8 cellular contexts compared by ENCODE assay signal in genomic region chr19:48624067-48624594, GRCh38. TPM values are rescaled to one million over a fixed set of nuclear protein-coding genes. Genes with fewer than 3 reads are reported as not detected.
DNase-seq lines count a peak whose midpoint lies in the region; ATAC-seq and TF ChIP-seq lines count a peak whose summit lies in the region.

No MANE protein-coding gene starts in this region.

- peak; percentile 83 to 86 (median 84) for ATAC-seq in psoas muscle

- intact Hi-C loops in ascending aorta (cut with DNase I): loop anchor here (1.0 kb wide), 1 partner anchor 10 kb away; no protein-coding TSS in a partner anchor
- intact Hi-C loops in psoas muscle (cut with DNase I): no loop called here

- H3K36me3 ChIP-seq in ascending aorta: peaks cover 3 to 18% of the 10 kb centered on the region in 2 donors
- H3K36me3 ChIP-seq in right atrium auricular region: peaks cover 7% of the 10 kb centered on the region
- H3K36me3 ChIP-seq in psoas muscle (ENCODE audit: insufficient read depth in 1 of 2, low read depth in 1 of 2): peaks cover 0 to 25% of the 10 kb centered on the region in 2 donors
- H3K36me3 ChIP-seq in urinary bladder (ENCODE audit: insufficient read depth): no peaks in the 10 kb centered on the region

- H3K4me3 ChIP-seq in ascending aorta (peak overlapping the region; percentile 44 to 73), right atrium auricular region (peak overlapping the region; percentile 36 to 57), psoas muscle (peak overlapping the region; percentile 75), urinary bladder (ENCODE audit: low read depth, low read length) (peak overlapping the region; percentile 38)

- TF ChIP-seq CTCF in ascending aorta (IDR thresholded peaks at IDR 0.05) (no peak), right atrium auricular region (IDR thresholded peaks at IDR 0.05) (no peak), psoas muscle (IDR thresholded peaks at IDR 0.05) (no peak)

- H3K9me3 ChIP-seq in ascending aorta (no peaks in the 10 kb centered on the region), right atrium auricular region (no peaks in the 10 kb centered on the region), psoas muscle (no peaks in the 10 kb centered on the region)

- WGBS in psoas muscle, 3 donors: 0 to 1% (median 1%) methylated on average over 38 to 40 of the region's 40 CpGs
- under 1% methylated on average over 40 of the region's 40 CpGs for WGBS in urinary bladder

- DNase-seq in EL (peak; percentile 98), HCEC 1CT (peak; percentile 97), NCI-H128 (lab: John Stamatoyannopoulos, UW; ENCODE audit: unreplicated experiment) (peak; percentile 96), T-helper 22 cell (ENCODE audit: low read depth) (peak; percentile 90), ascending aorta (ENCODE audit: low spot score in 2 of 2) (peak; percentile 88 to 99), right atrium auricular region (ENCODE audit: low spot score) (peak; percentile 97), psoas muscle (peak; percentile 99)

- H3K27me3 ChIP-seq in ascending aorta (no peaks in the 10 kb centered on the region), right atrium auricular region (no peaks in the 10 kb centered on the region), psoas muscle (ENCODE audit: insufficient read depth in 3 of 3, low read length in 2 of 3) (no peaks in the 10 kb centered on the region)

- H3K27ac ChIP-seq in ascending aorta: peak overlapping the region; percentile 60 to 82
- peak overlapping the region; percentile 78 to 83 for H3K27ac ChIP-seq in right atrium auricular region
- H3K27ac ChIP-seq in psoas muscle: peak overlapping the region; percentile 70
- H3K27ac ChIP-seq in urinary bladder (ENCODE audit: low read depth): peak overlapping the region; percentile 74

- H3K4me1 ChIP-seq in ascending aorta: peaks cover 11 to 21% of the 10 kb centered on the region in 2 donors
- H3K4me1 ChIP-seq in right atrium auricular region: peaks cover 0 to 35% of the 10 kb centered on the region in 2 donors
- peaks cover 16% of the 10 kb centered on the region for H3K4me1 ChIP-seq in psoas muscle
- no peaks in the 10 kb centered on the region for H3K4me1 ChIP-seq in urinary bladder (ENCODE audit: insufficient read depth)

RNA-seq across cellular contexts. Expression of gene SPHK2, which starts 4.8 kb away (rescaled TPM):
- total RNA-seq in ascending aorta: 35.3 TPM
- total RNA-seq in right atrium auricular region: 1 to 10 TPM; 6.2 to 8.0 TPM
- total RNA-seq in psoas muscle: 10 to 100 TPM in 2 of 4 donors, 1 to 10 TPM in 2; 4.1 to 12.8 (median 8.8) TPM
- polyA plus RNA-seq in psoas muscle: 1 to 10 TPM; 3.3 to 7.4 (median 4.8) TPM
- total RNA-seq in urinary bladder: 4.9 TPM
- 22.0 TPM for polyA plus RNA-seq in urinary bladder

RNA-seq across cellular contexts. Expression of gene RPL18, which starts 5.2 kb away (rescaled TPM):
- 2,223 TPM for total RNA-seq in ascending aorta
- total RNA-seq in right atrium auricular region: 1,000 to 10,000 TPM in 1 of 2 donors, 100 to 1,000 TPM in 1; 846 to 1,334 TPM
- 100 to 1,000 TPM; 506 to 730 (median 645) TPM for total RNA-seq in psoas muscle
- polyA plus RNA-seq in psoas muscle: 1,000 to 10,000 TPM; 1,096 to 1,745 (median 1,373) TPM
- total RNA-seq in urinary bladder: 1,113 TPM
- polyA plus RNA-seq in urinary bladder: 2,167 TPM

RNA-seq across cellular contexts. Expression of gene FAM83E, which starts 9.3 kb away (rescaled TPM):
- total RNA-seq in ascending aorta: not detected
- total RNA-seq in right atrium auricular region: not detected
- not detected for total RNA-seq in psoas muscle
- polyA plus RNA-seq in psoas muscle: under 1 TPM in 2 of 3 donors, not detected in 1; 0.01 to 0.20 TPM
- 0.58 TPM for total RNA-seq in urinary bladder
- polyA plus RNA-seq in urinary bladder: 1.1 TPM

RNA-seq across cellular contexts. Expression of gene DBP, which starts 13.0 kb away (rescaled TPM):
- total RNA-seq in ascending aorta (0.21 TPM), right atrium auricular region (1 to 10 TPM; 2.8 to 5.9 TPM), psoas muscle (10 to 100 TPM in 1 of 4 donors, 1 to 10 TPM in 3; 3.6 to 14.5 (median 6.5) TPM), urinary bladder (4.6 TPM)
- polyA plus RNA-seq in psoas muscle (1 to 10 TPM; 2.8 to 7.0 (median 3.2) TPM), urinary bladder (12.3 TPM)

RNA-seq across cellular contexts. Expression of gene SPACA4, which starts 17.6 kb away (rescaled TPM):
- total RNA-seq in ascending aorta (not detected), right atrium auricular region (not detected), psoas muscle (not detected), urinary bladder (not detected)
- polyA plus RNA-seq in psoas muscle (not detected), urinary bladder (not detected)

Comparison
In these comparisons a context has a peak if more than half of its experiments do, and no peak if none do; other contexts are left out.
1. Peak in every context shown above with its lines: DNase-seq, ATAC-seq, H3K4me3 ChIP-seq and H3K27ac ChIP-seq.